1 cellular context compared by ENCODE assay signal in genomic region chr2:85558160-85558559, GRCh38.
TF ChIP-seq lines count a peak whose summit lies in the region.

No MANE protein-coding gene starts in this region.

TF ChIP-seq in HepG2, 621 proteins besides CTCF, POLR2A, EP300 and RAD21 (continued from another document and continues in another):
- TF ChIP-seq, protein P1, sequence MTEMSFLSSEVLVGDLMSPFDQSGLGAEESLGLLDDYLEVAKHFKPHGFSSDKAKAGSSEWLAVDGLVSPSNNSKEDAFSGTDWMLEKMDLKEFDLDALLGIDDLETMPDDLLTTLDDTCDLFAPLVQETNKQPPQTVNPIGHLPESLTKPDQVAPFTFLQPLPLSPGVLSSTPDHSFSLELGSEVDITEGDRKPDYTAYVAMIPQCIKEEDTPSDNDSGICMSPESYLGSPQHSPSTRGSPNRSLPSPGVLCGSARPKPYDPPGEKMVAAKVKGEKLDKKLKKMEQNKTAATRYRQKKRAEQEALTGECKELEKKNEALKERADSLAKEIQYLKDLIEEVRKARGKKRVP (CRISPR knock-in tag; IDR thresholded peaks at IDR 0.05) = 0 out of 4 replicates have a peak, but pooled peaks of 1 of the 2 experiments have one; percentile 33
- TF ChIP-seq, protein P2, sequence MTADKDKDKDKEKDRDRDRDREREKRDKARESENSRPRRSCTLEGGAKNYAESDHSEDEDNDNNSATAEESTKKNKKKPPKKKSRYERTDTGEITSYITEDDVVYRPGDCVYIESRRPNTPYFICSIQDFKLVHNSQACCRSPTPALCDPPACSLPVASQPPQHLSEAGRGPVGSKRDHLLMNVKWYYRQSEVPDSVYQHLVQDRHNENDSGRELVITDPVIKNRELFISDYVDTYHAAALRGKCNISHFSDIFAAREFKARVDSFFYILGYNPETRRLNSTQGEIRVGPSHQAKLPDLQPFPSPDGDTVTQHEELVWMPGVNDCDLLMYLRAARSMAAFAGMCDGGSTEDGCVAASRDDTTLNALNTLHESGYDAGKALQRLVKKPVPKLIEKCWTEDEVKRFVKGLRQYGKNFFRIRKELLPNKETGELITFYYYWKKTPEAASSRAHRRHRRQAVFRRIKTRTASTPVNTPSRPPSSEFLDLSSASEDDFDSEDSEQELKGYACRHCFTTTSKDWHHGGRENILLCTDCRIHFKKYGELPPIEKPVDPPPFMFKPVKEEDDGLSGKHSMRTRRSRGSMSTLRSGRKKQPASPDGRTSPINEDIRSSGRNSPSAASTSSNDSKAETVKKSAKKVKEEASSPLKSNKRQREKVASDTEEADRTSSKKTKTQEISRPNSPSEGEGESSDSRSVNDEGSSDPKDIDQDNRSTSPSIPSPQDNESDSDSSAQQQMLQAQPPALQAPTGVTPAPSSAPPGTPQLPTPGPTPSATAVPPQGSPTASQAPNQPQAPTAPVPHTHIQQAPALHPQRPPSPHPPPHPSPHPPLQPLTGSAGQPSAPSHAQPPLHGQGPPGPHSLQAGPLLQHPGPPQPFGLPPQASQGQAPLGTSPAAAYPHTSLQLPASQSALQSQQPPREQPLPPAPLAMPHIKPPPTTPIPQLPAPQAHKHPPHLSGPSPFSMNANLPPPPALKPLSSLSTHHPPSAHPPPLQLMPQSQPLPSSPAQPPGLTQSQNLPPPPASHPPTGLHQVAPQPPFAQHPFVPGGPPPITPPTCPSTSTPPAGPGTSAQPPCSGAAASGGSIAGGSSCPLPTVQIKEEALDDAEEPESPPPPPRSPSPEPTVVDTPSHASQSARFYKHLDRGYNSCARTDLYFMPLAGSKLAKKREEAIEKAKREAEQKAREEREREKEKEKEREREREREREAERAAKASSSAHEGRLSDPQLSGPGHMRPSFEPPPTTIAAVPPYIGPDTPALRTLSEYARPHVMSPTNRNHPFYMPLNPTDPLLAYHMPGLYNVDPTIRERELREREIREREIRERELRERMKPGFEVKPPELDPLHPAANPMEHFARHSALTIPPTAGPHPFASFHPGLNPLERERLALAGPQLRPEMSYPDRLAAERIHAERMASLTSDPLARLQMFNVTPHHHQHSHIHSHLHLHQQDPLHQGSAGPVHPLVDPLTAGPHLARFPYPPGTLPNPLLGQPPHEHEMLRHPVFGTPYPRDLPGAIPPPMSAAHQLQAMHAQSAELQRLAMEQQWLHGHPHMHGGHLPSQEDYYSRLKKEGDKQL (CRISPR knock-in tag; IDR thresholded peaks at IDR 0.05; ENCODE audit: low read depth) = peak; percentile 47; the same call in 1 of the 2 replicates
- TF ChIP-seq ZNF510 (CRISPR knock-in tag; IDR thresholded peaks at IDR 0.05; ENCODE audit: low read depth) (no peak), ZBTB7B (CRISPR knock-in tag; IDR thresholded peaks at IDR 0.05) (peak; percentile 70; the same call in 1 of the 2 replicates), KDM4B (CRISPR knock-in tag; IDR thresholded peaks at IDR 0.05) (no peak), SALL1 (CRISPR knock-in tag; IDR thresholded peaks at IDR 0.05) (peak; percentile 67), RORA (CRISPR knock-in tag; IDR thresholded peaks at IDR 0.05) (no peak), BATF2 (CRISPR knock-in tag; IDR thresholded peaks at IDR 0.05) (no peak), ZNF841 (CRISPR knock-in tag; IDR thresholded peaks at IDR 0.05; ENCODE audit: borderline replicate concordance) (no peak), JUND (CRISPR knock-in tag; IDR thresholded peaks at IDR 0.05) (peak; percentile 41; the same call in 1 of the 2 replicates), ZNF672 (CRISPR knock-in tag; IDR thresholded peaks at IDR 0.05) (no peak), ZNF230 (CRISPR knock-in tag; IDR thresholded peaks at IDR 0.05) (no peak), ZNF761 (CRISPR knock-in tag; conservative IDR thresholded peaks at IDR 0.05) (no peak), MTF2 (CRISPR knock-in tag; IDR thresholded peaks at IDR 0.05; ENCODE audit: borderline replicate concordance) (no peak), ZBTB7A (CRISPR knock-in tag; IDR thresholded peaks at IDR 0.05) (peak; percentile 28; the same call in 1 of the 2 replicates), ZNF557 (CRISPR knock-in tag; IDR thresholded peaks at IDR 0.05) (0 out of 2 replicates have a peak, but pooled peaks have one; percentile 4), ZNF776 (CRISPR knock-in tag; IDR thresholded peaks at IDR 0.05) (no peak), SNAPC2 (CRISPR knock-in tag; IDR thresholded peaks at IDR 0.05) (no peak), GFI1 (CRISPR knock-in tag; IDR thresholded peaks at IDR 0.05; ENCODE audit: borderline replicate concordance) (0 out of 2 replicates have a peak, but pooled peaks have one; percentile 57), THAP11 (CRISPR knock-in tag; IDR thresholded peaks at IDR 0.05) (0 out of 2 replicates have a peak, but pooled peaks have one; percentile 37), STAT5B (CRISPR knock-in tag; IDR thresholded peaks at IDR 0.05) (no peak), LCORL (IDR thresholded peaks at IDR 0.05) (no peak), LCORL (CRISPR knock-in tag; IDR thresholded peaks at IDR 0.05) (no peak; the same call in 1 of the 2 replicates), IKZF4 (CRISPR knock-in tag; IDR thresholded peaks at IDR 0.05; ENCODE audit: borderline replicate concordance, low read depth, not compliant biosample characterization) (no peak), ZNF333 (CRISPR knock-in tag; IDR thresholded peaks at IDR 0.05; ENCODE audit: borderline replicate concordance) (no peak), KIAA2018 (CRISPR knock-in tag; IDR thresholded peaks at IDR 0.05; ENCODE audit: borderline replicate concordance) (no peak), FOXA3 (CRISPR knock-in tag; IDR thresholded peaks at IDR 0.05) (0 out of 2 replicates have a peak, but pooled peaks have one; percentile 34), RXRB (CRISPR knock-in tag; IDR thresholded peaks at IDR 0.05; ENCODE audit: borderline replicate concordance) (0 out of 2 replicates have a peak, but pooled peaks have one; percentile 47)
- TF ChIP-seq, protein P3, sequence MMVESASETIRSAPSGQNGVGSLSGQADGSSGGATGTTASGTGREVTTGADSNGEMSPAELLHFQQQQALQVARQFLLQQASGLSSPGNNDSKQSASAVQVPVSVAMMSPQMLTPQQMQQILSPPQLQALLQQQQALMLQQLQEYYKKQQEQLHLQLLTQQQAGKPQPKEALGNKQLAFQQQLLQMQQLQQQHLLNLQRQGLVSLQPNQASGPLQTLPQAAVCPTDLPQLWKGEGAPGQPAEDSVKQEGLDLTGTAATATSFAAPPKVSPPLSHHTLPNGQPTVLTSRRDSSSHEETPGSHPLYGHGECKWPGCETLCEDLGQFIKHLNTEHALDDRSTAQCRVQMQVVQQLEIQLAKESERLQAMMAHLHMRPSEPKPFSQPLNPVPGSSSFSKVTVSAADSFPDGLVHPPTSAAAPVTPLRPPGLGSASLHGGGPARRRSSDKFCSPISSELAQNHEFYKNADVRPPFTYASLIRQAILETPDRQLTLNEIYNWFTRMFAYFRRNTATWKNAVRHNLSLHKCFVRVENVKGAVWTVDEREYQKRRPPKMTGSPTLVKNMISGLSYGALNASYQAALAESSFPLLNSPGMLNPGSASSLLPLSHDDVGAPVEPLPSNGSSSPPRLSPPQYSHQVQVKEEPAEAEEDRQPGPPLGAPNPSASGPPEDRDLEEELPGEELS (CRISPR knock-in tag; IDR thresholded peaks at IDR 0.05) = peak; percentile 80
- TF ChIP-seq, protein P4, sequence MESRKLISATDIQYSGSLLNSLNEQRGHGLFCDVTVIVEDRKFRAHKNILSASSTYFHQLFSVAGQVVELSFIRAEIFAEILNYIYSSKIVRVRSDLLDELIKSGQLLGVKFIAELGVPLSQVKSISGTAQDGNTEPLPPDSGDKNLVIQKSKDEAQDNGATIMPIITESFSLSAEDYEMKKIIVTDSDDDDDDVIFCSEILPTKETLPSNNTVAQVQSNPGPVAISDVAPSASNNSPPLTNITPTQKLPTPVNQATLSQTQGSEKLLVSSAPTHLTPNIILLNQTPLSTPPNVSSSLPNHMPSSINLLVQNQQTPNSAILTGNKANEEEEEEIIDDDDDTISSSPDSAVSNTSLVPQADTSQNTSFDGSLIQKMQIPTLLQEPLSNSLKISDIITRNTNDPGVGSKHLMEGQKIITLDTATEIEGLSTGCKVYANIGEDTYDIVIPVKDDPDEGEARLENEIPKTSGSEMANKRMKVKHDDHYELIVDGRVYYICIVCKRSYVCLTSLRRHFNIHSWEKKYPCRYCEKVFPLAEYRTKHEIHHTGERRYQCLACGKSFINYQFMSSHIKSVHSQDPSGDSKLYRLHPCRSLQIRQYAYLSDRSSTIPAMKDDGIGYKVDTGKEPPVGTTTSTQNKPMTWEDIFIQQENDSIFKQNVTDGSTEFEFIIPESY (CRISPR knock-in tag; IDR thresholded peaks at IDR 0.05) = peak; percentile 56; the same call in 1 of the 2 replicates
- TF ChIP-seq, protein P5, sequence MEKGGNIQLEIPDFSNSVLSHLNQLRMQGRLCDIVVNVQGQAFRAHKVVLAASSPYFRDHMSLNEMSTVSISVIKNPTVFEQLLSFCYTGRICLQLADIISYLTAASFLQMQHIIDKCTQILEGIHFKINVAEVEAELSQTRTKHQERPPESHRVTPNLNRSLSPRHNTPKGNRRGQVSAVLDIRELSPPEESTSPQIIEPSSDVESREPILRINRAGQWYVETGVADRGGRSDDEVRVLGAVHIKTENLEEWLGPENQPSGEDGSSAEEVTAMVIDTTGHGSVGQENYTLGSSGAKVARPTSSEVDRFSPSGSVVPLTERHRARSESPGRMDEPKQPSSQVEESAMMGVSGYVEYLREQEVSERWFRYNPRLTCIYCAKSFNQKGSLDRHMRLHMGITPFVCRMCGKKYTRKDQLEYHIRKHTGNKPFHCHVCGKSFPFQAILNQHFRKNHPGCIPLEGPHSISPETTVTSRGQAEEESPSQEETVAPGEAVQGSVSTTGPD (CRISPR knock-in tag; IDR thresholded peaks at IDR 0.05) = 0 out of 2 replicates have a peak, but pooled peaks have one; percentile 44
- TF ChIP-seq, protein P6, sequence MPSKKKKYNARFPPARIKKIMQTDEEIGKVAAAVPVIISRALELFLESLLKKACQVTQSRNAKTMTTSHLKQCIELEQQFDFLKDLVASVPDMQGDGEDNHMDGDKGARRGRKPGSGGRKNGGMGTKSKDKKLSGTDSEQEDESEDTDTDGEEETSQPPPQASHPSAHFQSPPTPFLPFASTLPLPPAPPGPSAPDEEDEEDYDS (CRISPR knock-in tag; IDR thresholded peaks at IDR 0.05) = no peak
- TF ChIP-seq, protein P7, sequence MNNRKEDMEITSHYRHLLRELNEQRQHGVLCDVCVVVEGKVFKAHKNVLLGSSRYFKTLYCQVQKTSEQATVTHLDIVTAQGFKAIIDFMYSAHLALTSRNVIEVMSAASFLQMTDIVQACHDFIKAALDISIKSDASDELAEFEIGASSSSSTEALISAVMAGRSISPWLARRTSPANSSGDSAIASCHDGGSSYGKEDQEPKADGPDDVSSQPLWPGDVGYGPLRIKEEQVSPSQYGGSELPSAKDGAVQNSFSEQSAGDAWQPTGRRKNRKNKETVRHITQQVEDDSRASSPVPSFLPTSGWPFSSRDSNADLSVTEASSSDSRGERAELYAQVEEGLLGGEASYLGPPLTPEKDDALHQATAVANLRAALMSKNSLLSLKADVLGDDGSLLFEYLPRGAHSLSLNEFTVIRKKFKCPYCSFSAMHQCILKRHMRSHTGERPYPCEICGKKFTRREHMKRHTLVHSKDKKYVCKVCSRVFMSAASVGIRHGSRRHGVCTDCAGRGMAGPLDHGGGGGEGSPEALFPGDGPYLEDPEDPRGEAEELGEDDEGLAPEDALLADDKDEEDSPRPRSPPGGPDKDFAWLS (CRISPR knock-in tag; IDR thresholded peaks at IDR 0.05; ENCODE audit: borderline replicate concordance) = no peak
